Comparison of ENCODE assay signal across 1 cellular context in the genomic region with DNA sequence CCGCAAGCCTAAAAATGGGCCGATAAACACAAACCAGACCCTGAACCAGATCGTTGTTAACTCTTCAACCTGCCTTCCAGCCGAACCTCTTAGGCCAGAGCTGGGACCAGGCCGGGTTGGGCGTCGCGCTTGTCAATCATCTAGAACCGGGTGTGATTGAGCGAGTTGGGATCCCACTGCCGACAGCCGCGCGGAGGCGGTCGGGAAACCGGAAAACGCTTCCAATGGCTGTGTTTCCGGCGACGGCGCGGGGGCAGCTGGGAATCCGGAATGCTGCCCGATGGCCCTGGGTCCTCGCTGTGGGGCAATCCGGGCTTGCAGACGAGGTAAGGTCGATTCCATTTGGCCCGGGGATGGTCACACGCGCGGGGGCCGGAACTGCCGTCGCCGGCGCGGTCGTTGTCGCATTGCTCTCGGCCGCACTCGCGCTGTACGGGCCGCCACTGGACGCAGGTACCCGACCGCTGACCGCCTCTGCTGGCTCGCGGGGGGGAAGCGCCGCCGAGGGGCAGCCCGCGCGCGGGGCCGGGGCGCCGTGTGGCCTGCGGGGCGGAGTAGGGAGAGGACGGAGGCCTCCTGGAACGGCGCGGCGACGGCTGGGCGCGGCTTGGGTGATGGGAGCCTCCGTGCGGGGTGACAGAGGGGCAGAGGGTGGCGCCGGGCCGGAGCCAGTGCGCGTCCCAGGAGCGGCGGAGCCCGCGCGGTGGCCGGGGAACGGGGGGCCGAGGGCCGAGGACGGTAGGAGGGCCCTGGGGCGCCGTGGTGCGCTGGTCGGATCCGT.
TF ChIP-seq lines count a peak whose summit lies in the region.

A gene (plus strand): TSS at position 224 of the 781 bp plus-strand sequence. CDS start 57 bp downstream, at position 281.

TF ChIP-seq in Ishikawa, 13 proteins besides CTCF, POLR2A, EP300 and RAD21 (continued from another document):
- TF ChIP-seq, protein P1, sequence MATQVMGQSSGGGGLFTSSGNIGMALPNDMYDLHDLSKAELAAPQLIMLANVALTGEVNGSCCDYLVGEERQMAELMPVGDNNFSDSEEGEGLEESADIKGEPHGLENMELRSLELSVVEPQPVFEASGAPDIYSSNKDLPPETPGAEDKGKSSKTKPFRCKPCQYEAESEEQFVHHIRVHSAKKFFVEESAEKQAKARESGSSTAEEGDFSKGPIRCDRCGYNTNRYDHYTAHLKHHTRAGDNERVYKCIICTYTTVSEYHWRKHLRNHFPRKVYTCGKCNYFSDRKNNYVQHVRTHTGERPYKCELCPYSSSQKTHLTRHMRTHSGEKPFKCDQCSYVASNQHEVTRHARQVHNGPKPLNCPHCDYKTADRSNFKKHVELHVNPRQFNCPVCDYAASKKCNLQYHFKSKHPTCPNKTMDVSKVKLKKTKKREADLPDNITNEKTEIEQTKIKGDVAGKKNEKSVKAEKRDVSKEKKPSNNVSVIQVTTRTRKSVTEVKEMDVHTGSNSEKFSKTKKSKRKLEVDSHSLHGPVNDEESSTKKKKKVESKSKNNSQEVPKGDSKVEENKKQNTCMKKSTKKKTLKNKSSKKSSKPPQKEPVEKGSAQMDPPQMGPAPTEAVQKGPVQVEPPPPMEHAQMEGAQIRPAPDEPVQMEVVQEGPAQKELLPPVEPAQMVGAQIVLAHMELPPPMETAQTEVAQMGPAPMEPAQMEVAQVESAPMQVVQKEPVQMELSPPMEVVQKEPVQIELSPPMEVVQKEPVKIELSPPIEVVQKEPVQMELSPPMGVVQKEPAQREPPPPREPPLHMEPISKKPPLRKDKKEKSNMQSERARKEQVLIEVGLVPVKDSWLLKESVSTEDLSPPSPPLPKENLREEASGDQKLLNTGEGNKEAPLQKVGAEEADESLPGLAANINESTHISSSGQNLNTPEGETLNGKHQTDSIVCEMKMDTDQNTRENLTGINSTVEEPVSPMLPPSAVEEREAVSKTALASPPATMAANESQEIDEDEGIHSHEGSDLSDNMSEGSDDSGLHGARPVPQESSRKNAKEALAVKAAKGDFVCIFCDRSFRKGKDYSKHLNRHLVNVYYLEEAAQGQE (IDR thresholded peaks at IDR 0.05; ENCODE audit: low read depth), result no peak
- TF ChIP-seq, protein P2, sequence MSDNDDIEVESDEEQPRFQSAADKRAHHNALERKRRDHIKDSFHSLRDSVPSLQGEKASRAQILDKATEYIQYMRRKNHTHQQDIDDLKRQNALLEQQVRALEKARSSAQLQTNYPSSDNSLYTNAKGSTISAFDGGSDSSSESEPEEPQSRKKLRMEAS (IDR thresholded peaks at IDR 0.05), result peak; percentile 77
- TF ChIP-seq FOXM1 (IDR thresholded peaks at IDR 0.05; ENCODE audit: borderline replicate concordance, low read depth) (no peak), ZBTB7A (IDR thresholded peaks at IDR 0.05; ENCODE audit: low read depth) (peak; percentile 5; the same call in 1 of the 2 replicates), EGR1 (IDR thresholded peaks at IDR 0.05) (no peak), TCF12 (IDR thresholded peaks at IDR 0.05; ENCODE audit: low read depth) (peak; percentile 61; the same call in 1 of the 2 replicates), TAF1 (IDR thresholded peaks at IDR 0.05; ENCODE audit: low read depth) (peak; percentile 87), CREB1 (IDR thresholded peaks at IDR 0.05; ENCODE audit: low read depth) (0 out of 2 replicates have a peak, but pooled peaks have one; percentile 50), TEAD4 (IDR thresholded peaks at IDR 0.05) (peak; percentile 64), CEBPB (IDR thresholded peaks at IDR 0.05) (no peak)
